ENCODE assay signal across 11 cellular contexts in the genomic region with DNA sequence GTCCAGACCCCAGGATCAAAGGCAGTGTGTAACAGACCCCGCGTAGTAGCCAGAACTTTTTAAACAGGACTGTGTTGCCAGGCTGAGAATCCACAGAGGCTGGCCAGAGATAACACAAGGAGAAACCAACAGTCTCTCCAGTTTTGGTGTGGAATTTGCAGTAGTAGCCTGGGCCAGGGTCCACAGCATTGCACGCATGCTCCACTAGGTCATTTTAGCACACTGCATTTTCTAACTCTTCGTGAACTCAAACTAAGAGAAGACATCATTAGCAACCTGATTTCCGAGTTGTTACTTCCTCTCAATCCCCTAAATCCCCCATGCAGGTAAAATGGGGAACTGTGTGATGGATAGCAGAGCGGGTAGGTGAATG.
"Had no signal": no experiment of that assay in that cellular context is flagged by ENCODE, and none has a peak within 500 bp of the region (broad histone marks: within the 10 kb centered on the region; RNA-seq: fewer than 3 reads in every experiment).

No MANE protein-coding gene starts in this region.

- FAIRE-seq: colon had no signal

- ATAC-seq: activated CD4-positive, CD25-positive, alpha-beta regulatory T cell treated with anti-CD3 and anti-CD28 coated beads, Interleukin-2, amount 50 U/mL, for 24 hours; esophagus mucosa; natural killer cell; sciatic nerve had no signal

- H3K36me3 ChIP-seq: tibial nerve had no signal

- H3K9me3 ChIP-seq: tibial nerve had no signal

- H3K4me3 Mint-ChIP-seq: immature natural killer cell, natural killer cell had no signal

- H3K4me1 Mint-ChIP-seq: immature natural killer cell, natural killer cell had no signal

- H3K36me3 Mint-ChIP-seq: immature natural killer cell, natural killer cell had no signal

- DNase-seq: activated naive CD4-positive, alpha-beta T cell treated with Interleukin-2 at 50 U/mL for 16 hours; aorta; immature natural killer cell; natural killer cell; stimulated activated CD4-positive, alpha-beta T cell treated with anti-CD3 and anti-CD28 coated beads, Interleukin-12 subunit alpha, Interleukin-12 subunit beta, amount 100 ng/mL, for 4 hours; stimulated activated CD4-positive, alpha-beta T cell treated with anti-CD3 and anti-CD28 coated beads, Interleukin-2, amount 100 ng/mL, for 24 hours had no signal

- H3K4me3 ChIP-seq: tibial nerve had no signal

- H3K27ac Mint-ChIP-seq: immature natural killer cell, natural killer cell had no signal

- H3K27me3 ChIP-seq: tibial nerve had no signal

- H3K9me3 Mint-ChIP-seq: immature natural killer cell, natural killer cell had no signal
